Comparison of ENCODE assay signal across 9 cellular contexts in genomic region chr16:85528528-85529387, GRCh38.
DNase-seq lines count a peak whose midpoint lies in the region; ATAC-seq and TF ChIP-seq lines count a peak whose summit lies in the region.
"Had no signal": no experiment of that assay in that cellular context is flagged by ENCODE, and none has a peak within 500 bp of the region (broad histone marks: within the 10 kb centered on the region; RNA-seq: fewer than 3 reads in every experiment).

No MANE protein-coding gene starts in this region.

- no peaks in the 10 kb centered on the region for H3K27me3 Mint-ChIP-seq in type B pancreatic cell

- H3K4me1 ChIP-seq in left ventricle myocardium inferior, result peaks cover 56% of the 10 kb centered on the region

- H3K27ac Mint-ChIP-seq in type B pancreatic cell, result no peak overlapping the region

- no peak overlapping the region for H3K4me3 ChIP-seq in left ventricle myocardium inferior

- H3K4me3 Mint-ChIP-seq in type B pancreatic cell, result peak overlapping the region; percentile 41

- H3K36me3 Mint-ChIP-seq in type B pancreatic cell, result no peaks in the 10 kb centered on the region

- H3K9me3 Mint-ChIP-seq in type B pancreatic cell, result no peaks in the 10 kb centered on the region

- H3K27ac ChIP-seq in left ventricle myocardium inferior (replicated peaks), result peak overlapping the region; percentile 52

- intact Hi-C loops in left ventricle myocardium inferior (cut with micrococcal nuclease), result no loop called here

- no peaks in the 10 kb centered on the region for H3K9me3 ChIP-seq in left ventricle myocardium inferior (replicated peaks)

- no peak for ATAC-seq in GM18519 (IDR thresholded peaks at IDR 0.05; ENCODE audit: low FRiP score, unreplicated experiment)

- H3K27me3 ChIP-seq in left ventricle myocardium inferior (ENCODE audit: low read depth), result no peaks in the 10 kb centered on the region

- TF ChIP-seq CTCF in left ventricle myocardium inferior (IDR thresholded peaks at IDR 0.05; ENCODE audit: borderline replicate concordance) (peak; percentile 59), type B pancreatic cell (conservative IDR thresholded peaks at IDR 0.05) (peak; percentile 68)

- peak; percentile 28 for DNase-seq in activated naive CD4-positive, alpha-beta T cell treated with Interleukin-2 at 50 U/mL for 16 hours
- DNase-seq in activated naive CD4-positive, alpha-beta T cell (lab: John Stamatoyannopoulos, UW), result no peak
- DNase-seq in activated CD4-positive, alpha-beta T cell treated with anti-CD3 and anti-CD28 coated beads, Interleukin-2, amount 50 U/mL, for 1 hour, result peak; percentile 22
- DNase-seq in left ventricle myocardium inferior (no peak), type B pancreatic cell (ENCODE audit: extremely low spot score, unreplicated experiment) (no peak), NCI-H524 treated with DMSO at 0.1 percent for 48 hours (lab: John Stamatoyannopoulos, UW) (no peak), NCI-H526 (lab: John Stamatoyannopoulos, UW) (no peak)
- DNase-seq: NCI-H2029 had no signal

- no peaks in the 10 kb centered on the region for H3K36me3 ChIP-seq in left ventricle myocardium inferior

- peaks cover 43% of the 10 kb centered on the region for H3K4me1 Mint-ChIP-seq in type B pancreatic cell (ENCODE audit: unreplicated experiment)

Comparison
In these comparisons a context has a peak if more than half of its experiments do, and no peak if none do; other contexts are left out.
1. DNase-seq: peak in activated naive CD4-positive, alpha-beta T cell treated with Interleukin-2 at 50 U/mL for 16 hours (single experiment) and activated CD4-positive, alpha-beta T cell treated with anti-CD3 and anti-CD28 coated beads, Interleukin-2, amount 50 U/mL, for 1 hour (single experiment); none in activated naive CD4-positive, alpha-beta T cell (0 of 4), left ventricle myocardium inferior (single experiment), type B pancreatic cell (single experiment), NCI-H524 treated with DMSO at 0.1 percent for 48 hours (single experiment) and NCI-H526 (0 of 2).